ENCODE assay signal across 17 cellular contexts in the genomic region with DNA sequence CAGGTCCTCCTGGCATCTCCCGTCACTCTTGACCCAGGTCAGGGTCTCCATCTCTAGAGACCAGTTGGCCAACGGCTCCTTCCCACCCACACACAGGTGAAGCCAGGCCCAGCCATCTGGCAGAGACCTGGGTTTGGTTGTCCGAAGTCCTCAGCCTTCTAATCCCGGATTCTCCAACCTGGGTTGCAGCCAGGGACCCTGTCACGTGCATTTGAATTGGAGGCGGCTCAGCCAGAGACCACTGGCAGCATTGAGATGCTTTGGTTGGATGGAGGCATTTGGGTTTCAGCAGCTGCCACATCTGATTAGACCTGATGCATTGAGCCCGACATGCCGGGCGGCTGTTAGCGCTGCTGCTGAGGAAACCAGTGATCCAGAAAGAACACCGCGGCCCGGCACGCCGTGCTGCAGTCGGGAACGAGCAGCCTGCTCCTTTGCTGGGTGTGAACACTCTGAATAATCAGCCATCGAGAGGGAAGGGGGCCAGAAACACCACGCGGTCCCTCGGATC.
A peak's percentile ranks its signal among the peaks of the same experiment; 100 is the strongest.
DNase-seq lines count a peak whose midpoint lies in the region; TF ChIP-seq lines count a peak whose summit lies in the region.
"Had no signal": no experiment of that assay in that cellular context is flagged by ENCODE, and none has a peak within 500 bp of the region (broad histone marks: within the 10 kb centered on the region; RNA-seq: fewer than 3 reads in every experiment).

No MANE protein-coding gene starts in this region.

- H3K4me1 ChIP-seq in neural progenitor cell, result no peaks in the 10 kb centered on the region
- H3K4me1 ChIP-seq in A673 (ENCODE audit: insufficient read depth, low read length, poor library complexity, severe bottlenecking), result no peaks in the 10 kb centered on the region
- no peaks in the 10 kb centered on the region for H3K4me1 ChIP-seq in BE2C
- H3K4me1 ChIP-seq: adrenal gland had no signal

- H3K4me3 Mint-ChIP-seq in neural progenitor cell (no peak overlapping the region), CD14-positive monocyte (no peak overlapping the region)
- H3K4me3 Mint-ChIP-seq: activated T-helper 17 cell treated with anti-CD3 and anti-CD28 coated beads, Interleukin-2, amount 50 U/mL, for 72 hours; HFFc6; mesothelial cell of epicardium had no signal

- POLR2A ChIA-PET in A673 (lab: Charles Lee; ENCODE audit: low non-redundant PET), result no interaction called here

- H3K4me1 Mint-ChIP-seq in neural progenitor cell (peaks cover 9% of the 10 kb centered on the region), CD14-positive monocyte (peaks cover 20% of the 10 kb centered on the region)
- H3K4me1 Mint-ChIP-seq: activated T-helper 17 cell treated with anti-CD3 and anti-CD28 coated beads, Interleukin-2, amount 50 U/mL, for 72 hours; mesothelial cell of epicardium had no signal

- H3K27me3 ChIP-seq in dorsolateral prefrontal cortex (peaks cover 0 to 52% (median 16%) of the 10 kb centered on the region in 45 donors), neural progenitor cell (peaks cover 13% of the 10 kb centered on the region), A673 (replicated peaks; ENCODE audit: insufficient read depth, low read depth, low read length, poor library complexity) (peaks cover 3% of the 10 kb centered on the region), BE2C (peaks cover 24% of the 10 kb centered on the region)

- H3K4me2 ChIP-seq in neural progenitor cell, result no peak overlapping the region
- H3K4me2 ChIP-seq: hepatocyte had no signal

- H3K36me3 Mint-ChIP-seq in neural progenitor cell (no peaks in the 10 kb centered on the region), CD14-positive monocyte (peaks cover 4 to 5% of the 10 kb centered on the region in 2 donors)
- H3K36me3 Mint-ChIP-seq: IgD-negative memory B cell, mesothelial cell of epicardium had no signal

- H3K36me3 ChIP-seq in neural progenitor cell (no peaks in the 10 kb centered on the region), A673 (ENCODE audit: insufficient read depth, low read length, poor library complexity, severe bottlenecking) (no peaks in the 10 kb centered on the region), BE2C (no peaks in the 10 kb centered on the region)
- H3K36me3 ChIP-seq: adrenal gland had no signal

- peak; percentile 2 for DNase-seq in stimulated activated CD4-positive, alpha-beta T cell treated with anti-CD3 and anti-CD28 coated beads, Interleukin-4, amount 100 ng/mL, for 24 hours
- no peak for DNase-seq in stimulated activated CD4-positive, alpha-beta T cell treated with anti-CD3 and anti-CD28 coated beads, Interleukin-15, amount 100 ng/mL, for 24 hours
- DNase-seq in dorsolateral prefrontal cortex, result peak; percentile 41 to 88 (median 72)
- peak; percentile 52 for DNase-seq in neural progenitor cell (ENCODE audit: low spot score)
- DNase-seq in CD14-positive monocyte (ENCODE audit: low spot score), result no peak
- DNase-seq in A673 (ENCODE audit: low spot score), result no peak
- DNase-seq in BE2C, result no peak
- DNase-seq: activated CD4-positive, alpha-beta T cell treated with anti-CD3 and anti-CD28 coated beads, Interleukin-2, amount 50 U/mL, for 48 hours; HFFc6; NCI-H1930; NCI-H446 treated with DMSO at 0.1 percent for 48 hours; Right ventricle myocardium superior had no signal

- no peaks in the 10 kb centered on the region for H4K20me1 ChIP-seq in neural progenitor cell (ENCODE audit: low read depth)

- H3K79me2 ChIP-seq in neural progenitor cell (ENCODE audit: low read depth), result no peaks in the 10 kb centered on the region
- H3K79me2 ChIP-seq: hepatocyte had no signal

- peak overlapping the region; percentile 66 for H3K27ac Mint-ChIP-seq in neural progenitor cell
- peak overlapping the region in 1 of 7 donors; percentile 63 for H3K27ac Mint-ChIP-seq in CD14-positive monocyte
- H3K27ac Mint-ChIP-seq: activated T-helper 17 cell treated with anti-CD3 and anti-CD28 coated beads, Interleukin-2, amount 50 U/mL, for 72 hours; HFFc6; IgD-negative memory B cell; mesothelial cell of epicardium had no signal

- H3F3A ChIP-seq in neural progenitor cell (ENCODE audit: low read depth), result no peaks in the 10 kb centered on the region

- BruUV-seq in A673 (replicated peaks; lab: Mats Ljungman, UMichigan), result no TSS peak

- H3K27ac ChIP-seq in dorsolateral prefrontal cortex (peak overlapping the region in 26 of 59 donors; percentile 1 to 76 (median 48)), neural progenitor cell (no peak overlapping the region), A673 (ENCODE audit: low read depth, low read length, poor library complexity, severe bottlenecking) (no peak overlapping the region)
- H3K27ac ChIP-seq: hepatocyte had no signal

- intact Hi-C loops in dorsolateral prefrontal cortex (cut with DNase I) (no loop called here), CD14-positive monocyte (cut with micrococcal nuclease) (no loop called here), A673 (cut with micrococcal nuclease; ENCODE audit: unreplicated experiment) (no loop called here)

- TF ChIP-seq CTCF in dorsolateral prefrontal cortex (IDR thresholded peaks at IDR 0.05 in 54 of 56, conservative IDR thresholded peaks at IDR 0.05 in 2 of 56; ENCODE audit: low read depth in 1 of 56, partially characterized antibody in 56 of 56) (no peak), neural progenitor cell (IDR thresholded peaks at IDR 0.05) (no peak), CD14-positive monocyte (IDR thresholded peaks at IDR 0.05) (no peak), A673 (conservative IDR thresholded peaks at IDR 0.05; ENCODE audit: low read depth, low read length) (no peak), BE2C (IDR thresholded peaks at IDR 0.05; ENCODE audit: low read depth, low read length) (no peak)

- CTCF ChIA-PET in A673 (lab: Charles Lee), result no interaction called here

- H3K9me3 Mint-ChIP-seq in neural progenitor cell, result peaks cover 8% of the 10 kb centered on the region
- peaks cover 6 to 16% (median 12%) of the 10 kb centered on the region in 7 donors for H3K9me3 Mint-ChIP-seq in CD14-positive monocyte
- H3K9me3 Mint-ChIP-seq: activated T-helper 17 cell treated with anti-CD3 and anti-CD28 coated beads, Interleukin-2, amount 50 U/mL, for 72 hours; mesothelial cell of epicardium had no signal

- H3K9me3 ChIP-seq in neural progenitor cell (ENCODE audit: low read depth), result no peaks in the 10 kb centered on the region
- peaks cover 3% of the 10 kb centered on the region for H3K9me3 ChIP-seq in A673 (ENCODE audit: low read depth, low read length, poor library complexity, severe bottlenecking)
- H3K9me3 ChIP-seq in BE2C, result no peaks in the 10 kb centered on the region
- H3K9me3 ChIP-seq: adrenal gland had no signal

- H3K27me3 Mint-ChIP-seq in neural progenitor cell (ENCODE audit: insufficient read depth, low read depth), result peaks cover 29% of the 10 kb centered on the region
- peaks cover 17 to 31% (median 30%) of the 10 kb centered on the region in 3 donors for H3K27me3 Mint-ChIP-seq in CD14-positive monocyte (ENCODE audit: low read depth in 3 of 3)

- H3K4me3 ChIP-seq in dorsolateral prefrontal cortex (peak overlapping the region in 12 of 59 donors; percentile 2 to 31 (median 11)), neural progenitor cell (no peak overlapping the region), A673 (ENCODE audit: low read depth, low read length, poor library complexity, severe bottlenecking) (no peak overlapping the region), BE2C (ENCODE audit: low read depth, low read length) (no peak overlapping the region)
- H3K4me3 ChIP-seq: adrenal gland, hepatocyte had no signal

- no peak overlapping the region for H3K9ac ChIP-seq in neural progenitor cell

- no peak overlapping the region for H2AFZ ChIP-seq in neural progenitor cell (replicated peaks)
- H2AFZ ChIP-seq: hepatocyte had no signal

Comparison
In these comparisons a context has a peak if more than half of its experiments do, and no peak if none do; other contexts are left out.
1. DNase-seq: peak in stimulated activated CD4-positive, alpha-beta T cell treated with anti-CD3 and anti-CD28 coated beads, Interleukin-4, amount 100 ng/mL, for 24 hours (single experiment), dorsolateral prefrontal cortex (10 of 10) and neural progenitor cell (single experiment); none in stimulated activated CD4-positive, alpha-beta T cell treated with anti-CD3 and anti-CD28 coated beads, Interleukin-15, amount 100 ng/mL, for 24 hours (single experiment), CD14-positive monocyte (single experiment), A673 (single experiment) and BE2C (single experiment).